ENCODE assay signal across 8 cellular contexts in the genomic region with DNA sequence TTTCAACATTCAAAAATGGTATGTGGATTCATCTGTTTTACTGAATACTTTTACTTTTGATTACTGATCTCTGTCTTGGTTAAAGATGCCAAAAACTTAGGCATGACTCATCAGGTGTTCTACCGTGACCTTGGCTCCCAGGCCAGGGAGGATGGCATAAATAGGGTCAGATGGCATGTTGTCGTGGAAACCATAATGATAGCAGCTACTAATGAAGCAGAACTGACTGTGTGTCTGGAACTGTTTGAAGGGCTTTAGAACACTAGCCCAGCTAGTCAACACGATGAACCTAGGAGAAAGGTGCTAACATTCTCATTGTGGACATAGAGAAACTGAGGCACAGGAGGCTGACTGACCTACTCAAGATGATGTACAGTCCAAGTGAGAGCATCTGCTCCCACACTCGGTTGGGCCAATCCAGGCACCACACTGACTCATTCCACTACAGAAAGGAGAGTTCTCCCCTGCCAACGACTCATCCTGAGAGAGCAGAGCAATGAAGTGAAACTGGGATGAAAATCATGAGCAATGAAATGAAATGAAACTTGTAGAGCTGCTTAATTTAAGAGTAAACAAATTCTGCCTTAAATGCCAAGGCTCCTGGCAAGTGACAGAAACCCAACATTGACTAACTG.
A peak's percentile ranks its signal among the peaks of the same experiment; 100 is the strongest.
DNase-seq lines count a peak whose midpoint lies in the region; ATAC-seq, FAIRE-seq and TF ChIP-seq lines count a peak whose summit lies in the region.

No MANE protein-coding gene starts in this region.

- H3K27me3 Mint-ChIP-seq in activated naive CD8-positive, alpha-beta T cell, result peaks cover 7% of the 10 kb centered on the region

- POLR2A ChIA-PET in RWPE1 (lab: Yijun Ruan, JAX; ENCODE audit: low non-redundant PET), result no interaction called here

- H3K9me3 Mint-ChIP-seq in activated naive CD8-positive, alpha-beta T cell (ENCODE audit: low read depth), result no peaks in the 10 kb centered on the region

- H3K4me3 ChIP-seq in BLaER1 treated with 17β-estradiol and CSF1 and Interleukin-3, amounts not matched to agents 10 nM and 100 nM, result no peak overlapping the region
- H3K4me3 ChIP-seq in pancreas, result no peak overlapping the region

- peak overlapping the region; percentile 46 to 74 (median 67); a peak in 21 of 22 replicates for H3K4me2 ChIP-seq in BLaER1 treated with 17β-estradiol and CSF1 and Interleukin-3, amounts not matched to agents 10 nM and 100 nM

- ATAC-seq in GM19395 (IDR thresholded peaks at IDR 0.05; ENCODE audit: unreplicated experiment), result peak; percentile 74
- peak; percentile 51 for ATAC-seq in HG03280 (IDR thresholded peaks at IDR 0.05; ENCODE audit: unreplicated experiment)
- no peak for ATAC-seq in pancreas

- CTCF ChIA-PET in RWPE1 (lab: Yijun Ruan, JAX), result interaction anchor here (0.5 to 0.7 kb wide), 2 partner anchors 156 to 1343 kb away, joined by 3 read pairs; no protein-coding TSS in a partner anchor

- H3K27ac Mint-ChIP-seq in activated naive CD8-positive, alpha-beta T cell, result peak overlapping the region; percentile 78

- H3K36me3 ChIP-seq in BLaER1 treated with 17β-estradiol and CSF1 and Interleukin-3, amounts not matched to agents 10 nM and 100 nM, result no peaks in the 10 kb centered on the region
- no peaks in the 10 kb centered on the region for H3K36me3 ChIP-seq in pancreas

- no peak overlapping the region; a peak in 1 of 22 replicates for H3K9ac ChIP-seq in BLaER1 treated with 17β-estradiol and CSF1 and Interleukin-3, amounts not matched to agents 10 nM and 100 nM

- no peaks in the 10 kb centered on the region for H4K20me1 ChIP-seq in BLaER1 treated with 17β-estradiol and CSF1 and Interleukin-3, amounts not matched to agents 10 nM and 100 nM

- no peak for DNase-seq in NCI-H1694 treated with DMSO at 0.1 percent for 48 hours (lab: John Stamatoyannopoulos, UW)
- DNase-seq in GDM1 (lab: John Stamatoyannopoulos, UW), result no peak
- DNase-seq in RWPE1 (ENCODE audit: low spot score), result no peak
- no peak for DNase-seq in pancreas

- no peak for TF ChIP-seq CTCF in RWPE1 (conservative IDR thresholded peaks at IDR 0.05; ENCODE audit: low read depth)
- no peak for TF ChIP-seq CTCF in pancreas (IDR thresholded peaks at IDR 0.05)

- peaks cover 0 to 2% (median 0%) of the 10 kb centered on the region in 11 experiments; a peak in 5 of 22 replicates for H3K9me3 ChIP-seq in BLaER1 treated with 17β-estradiol and CSF1 and Interleukin-3, amounts not matched to agents 10 nM and 100 nM (replicated peaks in 1 of 11)
- no peaks in the 10 kb centered on the region for H3K9me3 ChIP-seq in pancreas

- peak overlapping the region; percentile 30 for H3K4me3 Mint-ChIP-seq in activated naive CD8-positive, alpha-beta T cell

- WGBS in pancreas, 2 donors, result 63 to 74% methylated on average over 5 of the region's 5 CpGs

- no peaks in the 10 kb centered on the region for H3K27me3 ChIP-seq in BLaER1 treated with 17β-estradiol and CSF1 and Interleukin-3, amounts not matched to agents 10 nM and 100 nM
- no peaks in the 10 kb centered on the region for H3K27me3 ChIP-seq in pancreas

- no peaks in the 10 kb centered on the region for H3K36me3 Mint-ChIP-seq in activated naive CD8-positive, alpha-beta T cell

- peak overlapping the region in 7 of 11 experiments; percentile 10 to 67 (median 44); a peak in 11 of 22 replicates for H3K27ac ChIP-seq in BLaER1 treated with 17β-estradiol and CSF1 and Interleukin-3, amounts not matched to agents 10 nM and 100 nM
- no peak overlapping the region for H3K27ac ChIP-seq in RWPE1
- no peak overlapping the region for H3K27ac ChIP-seq in pancreas

- peaks cover 32% of the 10 kb centered on the region for H3K4me1 Mint-ChIP-seq in activated naive CD8-positive, alpha-beta T cell (ENCODE audit: low read depth)

- intact Hi-C loops in pancreas (cut with DNase I), result no loop called here

- FAIRE-seq in pancreas (lab: Jason Lieb, UNC), result no peak

- peaks cover 55 to 73% (median 69%) of the 10 kb centered on the region in 10 experiments for H3K4me1 ChIP-seq in BLaER1 treated with 17β-estradiol and CSF1 and Interleukin-3, amounts not matched to agents 10 nM and 100 nM
- H3K4me1 ChIP-seq in pancreas, result no peaks in the 10 kb centered on the region

Comparison
In these comparisons a context has a peak if more than half of its experiments do, and no peak if none do; other contexts are left out.
1. H3K27ac ChIP-seq: peak in BLaER1 treated with 17β-estradiol and CSF1 and Interleukin-3, amounts not matched to agents 10 nM and 100 nM (7 of 11); none in RWPE1 (single experiment) and pancreas (0 of 4).
2. ATAC-seq: peak in GM19395 (single experiment) and HG03280 (single experiment); none in pancreas (0 of 4).